In the genomic region with DNA sequence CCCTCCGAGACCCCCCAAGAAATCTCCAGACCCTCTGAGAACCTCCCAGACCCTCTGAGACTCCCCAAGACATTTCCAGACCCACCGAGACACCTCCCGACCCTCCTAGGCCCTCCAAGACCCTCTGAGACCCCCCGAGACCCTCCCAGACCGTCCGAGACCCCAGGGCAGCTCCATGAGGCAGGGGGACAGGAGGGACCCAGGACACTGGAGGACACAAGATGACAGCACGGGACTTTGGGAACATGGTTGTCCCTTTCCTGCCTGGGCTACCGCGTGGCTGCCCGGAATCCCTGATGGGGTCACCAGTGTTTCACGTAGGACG, we compare ENCODE assay signal across 20 cellular contexts. TPM values are rescaled to one million over a fixed set of nuclear protein-coding genes. Genes with fewer than 3 reads are reported as not detected.
DNase-seq lines count a peak whose midpoint lies in the region; ATAC-seq and TF ChIP-seq lines count a peak whose summit lies in the region.
"Had no signal": no experiment of that assay in that cellular context is flagged by ENCODE, and none has a peak within 500 bp of the region (broad histone marks: within the 10 kb centered on the region; RNA-seq: fewer than 3 reads in every experiment).

No MANE protein-coding gene starts in this region.

- H3K9me3 Mint-ChIP-seq in natural killer cell treated with Interleukin-12 subunit alpha and Interleukin-12 subunit beta and Interleukin-15 and Interleukin-18, amount 100 ng/mL, for 72 hours: no peaks in the 10 kb centered on the region
- no peaks in the 10 kb centered on the region for H3K9me3 Mint-ChIP-seq in HFFc6

- TF ChIP-seq POLR2A in suprapubic skin (IDR thresholded peaks at IDR 0.05): no peak

- 92% methylated on average over 12 of the region's 12 CpGs for WGBS in suprapubic skin

- H3K4me3 Mint-ChIP-seq in natural killer cell treated with Interleukin-12 subunit alpha and Interleukin-12 subunit beta and Interleukin-15 and Interleukin-18, amount 100 ng/mL, for 72 hours: no peak overlapping the region
- no peak overlapping the region for H3K4me3 Mint-ChIP-seq in HFFc6

- H3K27me3 ChIP-seq in RWPE2 (ENCODE audit: insufficient read depth, poor library complexity, severe bottlenecking) (no peaks in the 10 kb centered on the region), suprapubic skin (no peaks in the 10 kb centered on the region)
- H3K27me3 ChIP-seq: ascending aorta, esophagus muscularis mucosa had no signal

- H3K36me3 Mint-ChIP-seq in natural killer cell treated with Interleukin-12 subunit alpha and Interleukin-12 subunit beta and Interleukin-15 and Interleukin-18, amount 100 ng/mL, for 72 hours: no peaks in the 10 kb centered on the region
- peaks cover 6% of the 10 kb centered on the region for H3K36me3 Mint-ChIP-seq in HFFc6 (ENCODE audit: low read depth)

- peak; percentile 45 for DNase-seq in activated effector memory CD4-positive, alpha-beta T cell treated with anti-CD3 and anti-CD28 coated beads, Interleukin-2, amount 50 U/mL, for 16 hours
- DNase-seq in activated effector memory CD4-positive, alpha-beta T cell treated with Interleukin-2 at 50 U/mL for 16 hours: no peak
- peak; percentile 50 for DNase-seq in RWPE2 (ENCODE audit: low spot score)
- DNase-seq in natural killer cell treated with Interleukin-12 subunit alpha and Interleukin-12 subunit beta and Interleukin-15 and Interleukin-18, amount 100 ng/mL, for 72 hours (ENCODE audit: low spot score): peak; percentile 55
- peak; percentile 54 to 60 for DNase-seq in suprapubic skin (ENCODE audit: low spot score in 2 of 2)
- DNase-seq in globus pallidus (ENCODE audit: low spot score): no peak
- DNase-seq in HFFc6: no peak
- DNase-seq: activated CD4-positive, alpha-beta T cell treated with anti-CD3 and anti-CD28 coated beads, Interleukin-2, amount 50 U/mL, for 1 hour; cerebellar nuclear complex; effector CD4-positive, alpha-beta T cell; GF-D8; GOT3; NCI-H1436 treated with DMSO at 0.1 percent for 48 hours; NCI-H526; SHP77 treated with DMSO at 0.1 percent for 48 hours; stimulated activated CD4-positive, alpha-beta T cell treated with anti-CD3 and anti-CD28 coated beads, Interleukin-12 subunit alpha, Interleukin-12 subunit beta, amount 100 ng/mL, for 4 hours had no signal

- ATAC-seq in RWPE2 (ENCODE audit: low read depth) (no peak), HG02870 (IDR thresholded peaks at IDR 0.05; ENCODE audit: unreplicated experiment) (no peak)
- no peak for ATAC-seq in natural killer cell treated with Interleukin-12 subunit alpha and Interleukin-12 subunit beta and Interleukin-15 and Interleukin-18, amount 100 ng/mL, for 72 hours

- TF ChIP-seq EP300 in suprapubic skin (IDR thresholded peaks at IDR 0.05): no peak

- H3K36me3 ChIP-seq in RWPE2 (ENCODE audit: low read depth) (peaks cover 65% of the 10 kb centered on the region), suprapubic skin (peaks cover 67% of the 10 kb centered on the region)

- peak overlapping the region in 1 of 2 donors; percentile 57 for H3K27ac Mint-ChIP-seq in natural killer cell treated with Interleukin-12 subunit alpha and Interleukin-12 subunit beta and Interleukin-15 and Interleukin-18, amount 100 ng/mL, for 72 hours
- no peak overlapping the region; the same call in 1 of the 2 replicates for H3K27ac Mint-ChIP-seq in HFFc6

- H3K9me3 ChIP-seq in RWPE2 (ENCODE audit: severe bottlenecking) (no peaks in the 10 kb centered on the region), suprapubic skin (no peaks in the 10 kb centered on the region)
- H3K9me3 ChIP-seq: ascending aorta, esophagus muscularis mucosa had no signal

- no peaks in the 10 kb centered on the region for H3K27me3 Mint-ChIP-seq in natural killer cell treated with Interleukin-12 subunit alpha and Interleukin-12 subunit beta and Interleukin-15 and Interleukin-18, amount 100 ng/mL, for 72 hours
- no peaks in the 10 kb centered on the region for H3K27me3 Mint-ChIP-seq in HFFc6 (ENCODE audit: insufficient read depth)

- H3K4me3 ChIP-seq in RWPE2 (ENCODE audit: severe bottlenecking) (no peak overlapping the region), suprapubic skin (no peak overlapping the region)
- H3K4me3 ChIP-seq: ascending aorta, esophagus muscularis mucosa had no signal

- peaks cover 7 to 34% of the 10 kb centered on the region in 2 donors for H3K4me1 Mint-ChIP-seq in natural killer cell treated with Interleukin-12 subunit alpha and Interleukin-12 subunit beta and Interleukin-15 and Interleukin-18, amount 100 ng/mL, for 72 hours (ENCODE audit: low read depth in 2 of 2)
- H3K4me1 Mint-ChIP-seq in HFFc6 (ENCODE audit: low read depth): peaks cover 14% of the 10 kb centered on the region

- no peak overlapping the region for H3K27ac ChIP-seq in RWPE2 (ENCODE audit: poor library complexity, severe bottlenecking)
- H3K27ac ChIP-seq in suprapubic skin: no peak overlapping the region
- H3K27ac ChIP-seq: ascending aorta, C4-2B, esophagus muscularis mucosa had no signal

- no peak for TF ChIP-seq CTCF in RWPE2 (IDR thresholded peaks at IDR 0.05; ENCODE audit: poor library complexity, severe bottlenecking)
- TF ChIP-seq CTCF in suprapubic skin (IDR thresholded peaks at IDR 0.05): no peak
- TF ChIP-seq CTCF in HFFc6 (IDR thresholded peaks at IDR 0.05): no peak

- H3K4me1 ChIP-seq in RWPE2 (ENCODE audit: insufficient read depth, poor library complexity, severe bottlenecking) (no peaks in the 10 kb centered on the region), suprapubic skin (peaks cover 44% of the 10 kb centered on the region)

RNA-seq across cellular contexts. Expression of gene CTBP1, which starts 10.3 kb away (rescaled TPM):
- 100 to 1,000 TPM; 109 to 245 TPM for total RNA-seq in natural killer cell treated with Interleukin-12 subunit alpha and Interleukin-12 subunit beta and Interleukin-15 and Interleukin-18, amount 100 ng/mL, for 72 hours
- 100 to 1,000 TPM; 145 to 255 (median 181) TPM for total RNA-seq in suprapubic skin
- total RNA-seq in HFFc6 (2021; fragmentation: NEBNext Ultra II Directional; extraction: Animal tissue kit (Norgen Biotek cat#: 25700)): 100 to 1,000 TPM; 109 to 126 (median 114) TPM

RNA-seq across cellular contexts. Expression of gene MAEA, which starts 51.1 kb away (rescaled TPM):
- total RNA-seq in natural killer cell treated with Interleukin-12 subunit alpha and Interleukin-12 subunit beta and Interleukin-15 and Interleukin-18, amount 100 ng/mL, for 72 hours: 10 to 100 TPM; 60.1 to 93.7 TPM
- total RNA-seq in suprapubic skin: 100 to 1,000 TPM in 1 of 4 donors, 10 to 100 TPM in 3; 58.7 to 112 (median 69.5) TPM
- total RNA-seq in HFFc6 (2021; fragmentation: NEBNext Ultra II Directional; extraction: Animal tissue kit (Norgen Biotek cat#: 25700)): 10 to 100 TPM; 56.0 to 65.4 (median 60.6) TPM

Comparison
In these comparisons a context has a peak if more than half of its experiments do, and no peak if none do; other contexts are left out.
1. DNase-seq: peak in activated effector memory CD4-positive, alpha-beta T cell treated with anti-CD3 and anti-CD28 coated beads, Interleukin-2, amount 50 U/mL, for 16 hours (single experiment), RWPE2 (single experiment), natural killer cell treated with Interleukin-12 subunit alpha and Interleukin-12 subunit beta and Interleukin-15 and Interleukin-18, amount 100 ng/mL, for 72 hours (single experiment) and suprapubic skin (2 of 2); none in activated effector memory CD4-positive, alpha-beta T cell treated with Interleukin-2 at 50 U/mL for 16 hours (single experiment), globus pallidus (single experiment) and HFFc6 (single experiment).